ENCODE assay signal across 28 cellular contexts in genomic region chr2:84152471-84152870, GRCh38.
"Had no signal": no experiment of that assay in that cellular context is flagged by ENCODE, and none has a peak within 500 bp of the region (broad histone marks: within the 10 kb centered on the region; RNA-seq: fewer than 3 reads in every experiment).

No MANE protein-coding gene starts in this region.

- H3K36me3 ChIP-seq: colonic mucosa, esophagus squamous epithelium, neutrophil, right atrium auricular region, sigmoid colon, thoracic aorta, tibial nerve, upper lobe of right lung, uterus had no signal

- H3K27me3 ChIP-seq: colonic mucosa, esophagus squamous epithelium, neutrophil, right atrium auricular region, sigmoid colon, tibial nerve, upper lobe of right lung, uterus had no signal

- H3K36me3 Mint-ChIP-seq: immature natural killer cell; mesothelial cell of epicardium; naive B cell; natural killer cell treated with Interleukin-12 subunit alpha and Interleukin-12 subunit beta and Interleukin-15 and Interleukin-18, amount 100 ng/mL, for 72 hours; stimulated activated effector memory CD8-positive, alpha-beta T cell treated with anti-CD3 and anti-CD28 coated beads, Interleukin-12 subunit alpha, Interleukin-12 subunit beta, amount 100 ng/mL, for 72 hours had no signal

- H2AFZ ChIP-seq: parathyroid adenoma had no signal

- H3K9me3 Mint-ChIP-seq: dendritic cell treated with granulocyte-macrophage colony-stimulating factor and Interleukin-4, amounts not matched to agents 40 ng/mL and 50 ng/mL, for 4 days; mesothelial cell of epicardium; natural killer cell treated with Interleukin-12 subunit alpha and Interleukin-12 subunit beta and Interleukin-15 and Interleukin-18, amount 100 ng/mL, for 72 hours; neural crest cell; stimulated activated effector memory CD8-positive, alpha-beta T cell treated with anti-CD3 and anti-CD28 coated beads, Interleukin-12 subunit alpha, Interleukin-12 subunit beta, amount 100 ng/mL, for 72 hours had no signal

- ATAC-seq: left lobe of liver; mucosa of descending colon; natural killer cell treated with Interleukin-12 subunit alpha and Interleukin-12 subunit beta and Interleukin-15 and Interleukin-18, amount 100 ng/mL, for 72 hours; stimulated activated effector memory CD8-positive, alpha-beta T cell treated with anti-CD3 and anti-CD28 coated beads, Interleukin-12 subunit alpha, Interleukin-12 subunit beta, amount 100 ng/mL, for 72 hours; upper lobe of right lung had no signal

- H3K27me3 Mint-ChIP-seq: dendritic cell treated with granulocyte-macrophage colony-stimulating factor and Interleukin-4, amounts not matched to agents 40 ng/mL and 50 ng/mL, for 4 days; naive B cell; progenitor cell of endocrine pancreas had no signal

- H3K27ac ChIP-seq: colonic mucosa, esophagus squamous epithelium, neutrophil, parathyroid adenoma, right atrium auricular region, sigmoid colon, thoracic aorta, tibial nerve, upper lobe of right lung, uterus had no signal

- H3K4me1 Mint-ChIP-seq: immature natural killer cell; mesothelial cell of epicardium; naive B cell; neural crest cell; stimulated activated effector memory CD8-positive, alpha-beta T cell treated with anti-CD3 and anti-CD28 coated beads, Interleukin-12 subunit alpha, Interleukin-12 subunit beta, amount 100 ng/mL, for 72 hours had no signal

- H3K4me3 Mint-ChIP-seq: dendritic cell treated with granulocyte-macrophage colony-stimulating factor and Interleukin-4, amounts not matched to agents 40 ng/mL and 50 ng/mL, for 4 days; immature natural killer cell; mesothelial cell of epicardium; naive B cell; natural killer cell treated with Interleukin-12 subunit alpha and Interleukin-12 subunit beta and Interleukin-15 and Interleukin-18, amount 100 ng/mL, for 72 hours; neural crest cell; stimulated activated effector memory CD8-positive, alpha-beta T cell treated with anti-CD3 and anti-CD28 coated beads, Interleukin-12 subunit alpha, Interleukin-12 subunit beta, amount 100 ng/mL, for 72 hours had no signal

- H3K79me2 ChIP-seq: parathyroid adenoma had no signal

- H3K4me1 ChIP-seq: colonic mucosa, esophagus squamous epithelium, parathyroid adenoma, right atrium auricular region, sigmoid colon, tibial nerve, upper lobe of right lung, uterus had no signal

- H3K9ac ChIP-seq: parathyroid adenoma had no signal

- H3K27ac Mint-ChIP-seq: dendritic cell treated with granulocyte-macrophage colony-stimulating factor and Interleukin-4, amounts not matched to agents 40 ng/mL and 50 ng/mL, for 4 days; immature natural killer cell; mesothelial cell of epicardium; naive B cell; natural killer cell treated with Interleukin-12 subunit alpha and Interleukin-12 subunit beta and Interleukin-15 and Interleukin-18, amount 100 ng/mL, for 72 hours; progenitor cell of endocrine pancreas; stimulated activated effector memory CD8-positive, alpha-beta T cell treated with anti-CD3 and anti-CD28 coated beads, Interleukin-12 subunit alpha, Interleukin-12 subunit beta, amount 100 ng/mL, for 72 hours had no signal

- H3K4me3 ChIP-seq: colonic mucosa, esophagus squamous epithelium, lung, mucosa of descending colon, right atrium auricular region, sigmoid colon, thoracic aorta, tibial nerve, upper lobe of right lung, uterus had no signal

- DNase-seq: colonic mucosa; effector CD8-positive, alpha-beta T cell; erythroblast; esophagus squamous epithelium; immature natural killer cell; kidney; mesenchymal stem cell; mucosa of descending colon; naive B cell; sigmoid colon; stimulated activated CD4-positive, alpha-beta T cell treated with anti-CD3 and anti-CD28 coated beads, Interleukin-2, amount 100 ng/mL, for 24 hours; stimulated activated CD4-positive, alpha-beta T cell treated with anti-CD3 and anti-CD28 coated beads, Interleukin-4, amount 100 ng/mL, for 24 hours; stimulated activated naive CD4-positive, alpha-beta T cell treated with Interleukin-2 at 50 U/mL for 16 hours; upper lobe of right lung; uterus had no signal

- H3K9me3 ChIP-seq: colonic mucosa, esophagus squamous epithelium, mucosa of descending colon, neutrophil, right atrium auricular region, sigmoid colon, thoracic aorta, tibial nerve, upper lobe of right lung, uterus had no signal
